ENCODE assay signal across 33 cellular contexts in genomic region chr13:112353856-112354255, GRCh38. TPM values are rescaled to one million over a fixed set of nuclear protein-coding genes. Genes with fewer than 3 reads are reported as not detected.
"Had no signal": no experiment of that assay in that cellular context is flagged by ENCODE, and none has a peak within 500 bp of the region (broad histone marks: within the 10 kb centered on the region; RNA-seq: fewer than 3 reads in every experiment).

No MANE protein-coding gene starts in this region.

- H3K36me3 ChIP-seq: colonic mucosa, esophagus squamous epithelium, gastrocnemius medialis, heart right ventricle, left lung, lower lobe of right lung had no signal

- H3K27ac ChIP-seq: colonic mucosa, epithelial cell of prostate, esophagus squamous epithelium, gastrocnemius medialis, heart right ventricle, left lung, lower lobe of right lung had no signal

- ATAC-seq: effector memory CD8-positive, alpha-beta T cell; esophagus mucosa; gastrocnemius medialis; left cardiac atrium; left lung; left ventricle myocardium superior; mucosa of descending colon had no signal

- H3K9me3 ChIP-seq: colonic mucosa, esophagus squamous epithelium, gastrocnemius medialis, heart right ventricle, left lung, lower lobe of right lung, mucosa of descending colon had no signal

- H3K27me3 ChIP-seq: colonic mucosa had no signal

- H3K4me3 ChIP-seq: colonic mucosa, esophagus squamous epithelium, gastrocnemius medialis, heart right ventricle, left lung, lower lobe of right lung, mucosa of descending colon had no signal

- DNase-seq: cerebellar nuclear complex; colonic mucosa; cortex of kidney; effector CD8-positive, alpha-beta T cell; effector memory CD8-positive, alpha-beta T cell; endodermal cell; erythroblast; esophagus squamous epithelium; foreskin fibroblast; foreskin melanocyte; gastrocnemius medialis; glutamatergic neuron; head of caudate nucleus; heart right ventricle; hippocampal formation; left cardiac atrium; left lung; left ventricle myocardium superior; lower lobe of right lung; mesenchymal stem cell; mucosa of descending colon had no signal

- FAIRE-seq: endometrium, islet of Langerhans had no signal

- H3K4me1 ChIP-seq: colonic mucosa, esophagus squamous epithelium, gastrocnemius medialis, heart right ventricle, left lung had no signal

RNA-seq across cellular contexts. Expression of gene SPACA7, which starts 22.3 kb away (rescaled TPM):
- total RNA-seq: chondrocyte, colonic mucosa, dermis microvascular lymphatic vessel endothelial cell, endodermal cell, esophagus mucosa, esophagus squamous epithelium, gastrocnemius medialis, glomerular endothelial cell, heart right ventricle, kidney epithelial cell, left cardiac atrium, left lung, left ventricle myocardium superior, lower leg skin, lower lobe of right lung, lung microvascular endothelial cell, mesenteric fat pad, mesothelial cell of epicardium, mucosa of descending colon had no signal
- polyA plus RNA-seq: heart right ventricle had no signal
